ENCODE assay signal across 9 cellular contexts in genomic region chr6:31180500-31180899, GRCh38. TPM values are rescaled to one million over a fixed set of nuclear protein-coding genes. Genes with fewer than 3 reads are reported as not detected.
DNase-seq lines count a peak whose midpoint lies in the region; ATAC-seq and TF ChIP-seq lines count a peak whose summit lies in the region.
"Had no signal": no experiment of that assay in that cellular context is flagged by ENCODE, and none has a peak within 500 bp of the region (broad histone marks: within the 10 kb centered on the region; RNA-seq: fewer than 3 reads in every experiment).

No MANE protein-coding gene starts in this region.

- no peak overlapping the region for H3K27ac Mint-ChIP-seq in activated T-cell treated with anti-CD3 and anti-CD28 coated beads, Interleukin-2, amount 50 U/mL, for 72 hours

- intact Hi-C loops in Right ventricle myocardium superior (cut with DNase I): no loop called here
- intact Hi-C loops in PC-3 (cut with micrococcal nuclease): no loop called here

- H3K36me3 ChIP-seq in right atrium auricular region: no peaks in the 10 kb centered on the region
- H3K36me3 ChIP-seq in skeletal muscle tissue (ENCODE audit: control insufficient read depth in 3 of 3, insufficient read depth in 3 of 3, low read length in 3 of 3): peaks cover 0 to 5% (median 3%) of the 10 kb centered on the region in 3 donors
- no peaks in the 10 kb centered on the region for H3K36me3 ChIP-seq in PC-3 (ENCODE audit: low read depth, low read length)
- H3K36me3 ChIP-seq: BLaER1 treated with 17β-estradiol and CSF1 and Interleukin-3, amounts not matched to agents 10 nM and 100 nM had no signal

- CTCF ChIA-PET in PC-3 (lab: Charles Lee): no interaction called here

- BruUV-seq in PC-3 (replicated peaks; lab: Mats Ljungman, UMichigan): no TSS peak

- H3K9me3 ChIP-seq in right atrium auricular region (no peaks in the 10 kb centered on the region), skeletal muscle tissue (ENCODE audit: control insufficient read depth in 3 of 3, low read length in 3 of 3) (no peaks in the 10 kb centered on the region), PC-3 (ENCODE audit: low read length) (no peaks in the 10 kb centered on the region)
- H3K9me3 ChIP-seq: BLaER1 treated with 17β-estradiol and CSF1 and Interleukin-3, amounts not matched to agents 10 nM and 100 nM had no signal

- no peaks in the 10 kb centered on the region for H3K9me2 ChIP-seq in PC-3 (replicated peaks; ENCODE audit: low read length)

- no peak overlapping the region for H2AFZ ChIP-seq in PC-3 (ENCODE audit: low read length)

- H3K4me3 ChIP-seq in right atrium auricular region: peak overlapping the region in 1 of 2 donors; percentile 46
- peak overlapping the region; percentile 58 to 75 (median 63) for H3K4me3 ChIP-seq in skeletal muscle tissue (ENCODE audit: low read length in 3 of 3)
- no peak overlapping the region for H3K4me3 ChIP-seq in PC-3 (ENCODE audit: low read length)
- H3K4me3 ChIP-seq: BLaER1 treated with 17β-estradiol and CSF1 and Interleukin-3, amounts not matched to agents 10 nM and 100 nM had no signal

- no peaks in the 10 kb centered on the region for H3K27me3 Mint-ChIP-seq in activated T-cell treated with anti-CD3 and anti-CD28 coated beads, Interleukin-2, amount 50 U/mL, for 72 hours (ENCODE audit: low read depth)

- TF ChIP-seq CTCF in right atrium auricular region (IDR thresholded peaks at IDR 0.05): no peak
- TF ChIP-seq CTCF in PC-3 (conservative IDR thresholded peaks at IDR 0.05; ENCODE audit: low read depth, low read length): no peak

- peak overlapping the region; percentile 73 to 85 for H3K4me3 Mint-ChIP-seq in activated T-cell treated with anti-CD3 and anti-CD28 coated beads, Interleukin-2, amount 50 U/mL, for 72 hours

- DNase-seq in Right ventricle myocardium superior: peak; percentile 82
- no peak for DNase-seq in right atrium auricular region (ENCODE audit: low spot score)
- peak; percentile 67 to 81 for DNase-seq in activated T-cell treated with anti-CD3 and anti-CD28 coated beads, Interleukin-2, amount 50 U/mL, for 72 hours
- peak; percentile 75 for DNase-seq in foreskin melanocyte
- no peak for DNase-seq in PC-3
- DNase-seq in COLO668 (lab: John Stamatoyannopoulos, UW; ENCODE audit: unreplicated experiment): no peak

- no peaks in the 10 kb centered on the region for H3K9me3 Mint-ChIP-seq in activated T-cell treated with anti-CD3 and anti-CD28 coated beads, Interleukin-2, amount 50 U/mL, for 72 hours

- H3K4me2 ChIP-seq in PC-3 (ENCODE audit: low read length): no peak overlapping the region
- H3K4me2 ChIP-seq: BLaER1 treated with 17β-estradiol and CSF1 and Interleukin-3, amounts not matched to agents 10 nM and 100 nM had no signal

- ATAC-seq in Right ventricle myocardium superior (ENCODE audit: poor library complexity) (peak; percentile 97), PC-3 (no peak), GM21390 (IDR thresholded peaks at IDR 0.05; ENCODE audit: unreplicated experiment) (no peak)
- ATAC-seq in activated T-cell treated with anti-CD3 and anti-CD28 coated beads, Interleukin-2, amount 50 U/mL, for 72 hours (replicated peaks in 1 of 2): peak; percentile 85 to 96

- H3K27ac ChIP-seq in right atrium auricular region (no peak overlapping the region), skeletal muscle tissue (ENCODE audit: low read depth, low read length) (peak overlapping the region; percentile 23), PC-3 (ENCODE audit: low read length) (no peak overlapping the region)
- H3K27ac ChIP-seq: BLaER1 treated with 17β-estradiol and CSF1 and Interleukin-3, amounts not matched to agents 10 nM and 100 nM had no signal

- no peaks in the 10 kb centered on the region for H3K79me2 ChIP-seq in PC-3 (ENCODE audit: low read length)

- no peaks in the 10 kb centered on the region for H3K36me3 Mint-ChIP-seq in activated T-cell treated with anti-CD3 and anti-CD28 coated beads, Interleukin-2, amount 50 U/mL, for 72 hours (ENCODE audit: insufficient read depth in 2 of 2)

- H3K27me3 ChIP-seq in right atrium auricular region (no peaks in the 10 kb centered on the region), skeletal muscle tissue (ENCODE audit: control insufficient read depth in 3 of 3, insufficient read depth in 3 of 3, low read length in 3 of 3) (no peaks in the 10 kb centered on the region), PC-3 (ENCODE audit: low read length) (no peaks in the 10 kb centered on the region)
- H3K27me3 ChIP-seq: BLaER1 treated with 17β-estradiol and CSF1 and Interleukin-3, amounts not matched to agents 10 nM and 100 nM had no signal

- H3K4me1 ChIP-seq in right atrium auricular region (no peaks in the 10 kb centered on the region), skeletal muscle tissue (ENCODE audit: control insufficient read depth in 3 of 3, insufficient read depth in 3 of 3, low read length in 3 of 3) (peaks cover 0 to 10% (median 5%) of the 10 kb centered on the region in 3 donors), PC-3 (ENCODE audit: insufficient read depth, low read length) (no peaks in the 10 kb centered on the region)

- no peaks in the 10 kb centered on the region for H4K20me1 ChIP-seq in PC-3 (ENCODE audit: low read length)
- H4K20me1 ChIP-seq: BLaER1 treated with 17β-estradiol and CSF1 and Interleukin-3, amounts not matched to agents 10 nM and 100 nM had no signal

- H3K4me1 Mint-ChIP-seq in activated T-cell treated with anti-CD3 and anti-CD28 coated beads, Interleukin-2, amount 50 U/mL, for 72 hours (ENCODE audit: low read depth): peaks cover 27% of the 10 kb centered on the region

- no peaks in the 10 kb centered on the region for H3F3A ChIP-seq in PC-3 (ENCODE audit: low read length, unreplicated experiment)

- POLR2A ChIA-PET in PC-3 (lab: Charles Lee; ENCODE audit: unreplicated experiment): no interaction called here

- H3K9ac ChIP-seq in skeletal muscle tissue (ENCODE audit: low read depth in 1 of 3, low read length in 3 of 3): peak overlapping the region; percentile 40 to 84 (median 72)
- H3K9ac ChIP-seq in PC-3 (ENCODE audit: low read length): no peak overlapping the region
- H3K9ac ChIP-seq: BLaER1 treated with 17β-estradiol and CSF1 and Interleukin-3, amounts not matched to agents 10 nM and 100 nM had no signal

RNA-seq across cellular contexts. Expression of gene POU5F1, which starts 10.0 kb away (rescaled TPM):
- 0.94 TPM for total RNA-seq in Right ventricle myocardium superior
- not detected for total RNA-seq in right atrium auricular region
- under 1 TPM in 1 of 2 donors, not detected in 1; 0.09 TPM for total RNA-seq in activated T-cell treated with anti-CD3 and anti-CD28 coated beads, Interleukin-2, amount 50 U/mL, for 72 hours
- not detected for total RNA-seq in skeletal muscle tissue
- total RNA-seq in PC-3 (2014; rRNA removed): not detected in 2 replicates

RNA-seq across cellular contexts. Expression of gene TCF19, which starts 22.1 kb away (rescaled TPM):
- 3.6 TPM for total RNA-seq in Right ventricle myocardium superior
- total RNA-seq in right atrium auricular region: 1 to 10 TPM; 1.5 to 1.6 TPM
- total RNA-seq in activated T-cell treated with anti-CD3 and anti-CD28 coated beads, Interleukin-2, amount 50 U/mL, for 72 hours: 10 to 100 TPM; 63.8 to 82.7 TPM
- 8.4 TPM for total RNA-seq in skeletal muscle tissue
- total RNA-seq in PC-3 (2014; rRNA removed): 79.0 and 88.6 TPM in 2 replicates

RNA-seq across cellular contexts. Expression of gene CCHCR1, which starts 22.9 kb away (rescaled TPM):
- 10.9 TPM for total RNA-seq in Right ventricle myocardium superior
- total RNA-seq in right atrium auricular region: 1 to 10 TPM; 7.6 to 9.1 TPM
- 10 to 100 TPM; 47.5 to 64.2 TPM for total RNA-seq in activated T-cell treated with anti-CD3 and anti-CD28 coated beads, Interleukin-2, amount 50 U/mL, for 72 hours
- total RNA-seq in skeletal muscle tissue: 9.9 TPM
- total RNA-seq in PC-3 (2014; rRNA removed): 31.3 and 40.0 TPM in 2 replicates

RNA-seq across cellular contexts. Expression of gene PSORS1C2, which starts 41.6 kb away (rescaled TPM):
- total RNA-seq in Right ventricle myocardium superior (not detected), right atrium auricular region (not detected), skeletal muscle tissue (not detected), PC-3 (2014; rRNA removed) (not detected in 2 replicates)
- total RNA-seq in activated T-cell treated with anti-CD3 and anti-CD28 coated beads, Interleukin-2, amount 50 U/mL, for 72 hours: not detected

Comparison
In these comparisons a context has a peak if more than half of its experiments do, and no peak if none do; other contexts are left out.
1. DNase-seq: peak in Right ventricle myocardium superior (single experiment), activated T-cell treated with anti-CD3 and anti-CD28 coated beads, Interleukin-2, amount 50 U/mL, for 72 hours (2 of 2) and foreskin melanocyte (single experiment); none in right atrium auricular region (single experiment), PC-3 (single experiment) and COLO668 (single experiment).
2. ATAC-seq: peak in Right ventricle myocardium superior (single experiment) and activated T-cell treated with anti-CD3 and anti-CD28 coated beads, Interleukin-2, amount 50 U/mL, for 72 hours (2 of 2); none in PC-3 (single experiment) and GM21390 (single experiment).